ENCODE assay signal across 40 cellular contexts in genomic region chr16:78383118-78383517, GRCh38.
"Had no signal": no experiment of that assay in that cellular context is flagged by ENCODE, and none has a peak within 500 bp of the region (broad histone marks: within the 10 kb centered on the region; RNA-seq: fewer than 3 reads in every experiment).

No MANE protein-coding gene starts in this region.

- H3K4me3 ChIP-seq: adrenal gland, ascending aorta, body of pancreas, breast epithelium, cardiac muscle cell had no signal

- H3K27me3 Mint-ChIP-seq: activated naive CD4-positive, alpha-beta T cell treated with anti-CD3 and anti-CD28 coated beads, Interleukin-2, amount 10 ng/mL, durations not matched to agents 7 days and 5 days; activated naive CD4-positive, alpha-beta T cell treated with anti-CD3 and anti-CD28 coated beads, Interleukin-2, amount 50 U/mL, for 24 hours; activated naive CD8-positive, alpha-beta T cell; activated naive CD8-positive, alpha-beta T cell treated with anti-CD3 and anti-CD28 coated beads for 36 hours; activated naive CD8-positive, alpha-beta T cell treated with anti-CD3 and anti-CD28 coated beads, Interleukin-2, amount 10 ng/mL, durations not matched to agents 7 days and 5 days; activated naive CD8-positive, alpha-beta T cell treated with anti-CD3 and anti-CD28 coated beads, Interleukin-2, amount 50 U/mL, for 24 hours; activated T-cell treated with anti-CD3 and anti-CD28 coated beads, Interleukin-2, amount 50 U/mL, for 24 hours; activated T-helper 17 cell treated with anti-CD3 and anti-CD28 coated beads, Interleukin-2, amount 50 U/mL, for 72 hours; brain; central memory CD8-positive, alpha-beta T cell had no signal

- ATAC-seq: activated naive CD4-positive, alpha-beta T cell treated with anti-CD3 and anti-CD28 coated beads, Interleukin-2, amount 50 U/mL, for 72 hours; activated naive CD8-positive, alpha-beta T cell treated with anti-CD3 and anti-CD28 coated beads, Interleukin-2, amount 50 U/mL, for 24 hours; activated T-cell treated with anti-CD3 and anti-CD28 coated beads, Interleukin-2, amount 50 U/mL, for 4 hours; activated T-cell treated with anti-CD3 and anti-CD28 coated beads, Interleukin-2, amount 50 U/mL, for 72 hours; activated T-helper 17 cell treated with anti-CD3 and anti-CD28 coated beads, Interleukin-2, amount 50 U/mL, for 72 hours; body of pancreas had no signal

- H3K4me1 Mint-ChIP-seq: activated naive CD4-positive, alpha-beta T cell treated with anti-CD3 and anti-CD28 coated beads, Interleukin-2, amount 10 ng/mL, durations not matched to agents 7 days and 5 days; activated naive CD4-positive, alpha-beta T cell treated with anti-CD3 and anti-CD28 coated beads, Interleukin-2, amount 50 U/mL, for 24 hours; activated naive CD8-positive, alpha-beta T cell treated with anti-CD3 and anti-CD28 coated beads for 36 hours; activated naive CD8-positive, alpha-beta T cell treated with anti-CD3 and anti-CD28 coated beads, Interleukin-2, amount 10 ng/mL, durations not matched to agents 7 days and 5 days; activated naive CD8-positive, alpha-beta T cell treated with anti-CD3 and anti-CD28 coated beads, Interleukin-2, amount 50 U/mL, for 24 hours; central memory CD8-positive, alpha-beta T cell had no signal

- H3K27ac ChIP-seq: adrenal gland, ascending aorta, body of pancreas, brain microvascular endothelial cell, breast epithelium, cardiac muscle cell had no signal

- H3K36me3 Mint-ChIP-seq: activated naive CD4-positive, alpha-beta T cell treated with anti-CD3 and anti-CD28 coated beads, Interleukin-2, amount 10 ng/mL, durations not matched to agents 7 days and 5 days; brain had no signal

- H3K9me3 ChIP-seq: adrenal gland, ascending aorta, body of pancreas, breast epithelium had no signal

- H3K36me3 ChIP-seq: adrenal gland, ascending aorta, brain microvascular endothelial cell, breast epithelium, cardiac muscle cell had no signal

- H3K27me3 ChIP-seq: adrenal gland, ascending aorta, body of pancreas, brain microvascular endothelial cell, breast epithelium, cardiac muscle cell had no signal

- H3K27ac Mint-ChIP-seq: activated naive CD4-positive, alpha-beta T cell treated with anti-CD3 and anti-CD28 coated beads for 36 hours; activated naive CD4-positive, alpha-beta T cell treated with anti-CD3 and anti-CD28 coated beads, Interleukin-2, amount 10 ng/mL, durations not matched to agents 7 days and 5 days; activated naive CD4-positive, alpha-beta T cell treated with anti-CD3 and anti-CD28 coated beads, Interleukin-2, amount 50 U/mL, for 24 hours; activated naive CD4-positive, alpha-beta T cell treated with anti-CD3 and anti-CD28 coated beads, Interleukin-2, amount 50 U/mL, for 72 hours; activated naive CD8-positive, alpha-beta T cell; activated naive CD8-positive, alpha-beta T cell treated with anti-CD3 and anti-CD28 coated beads for 36 hours; activated naive CD8-positive, alpha-beta T cell treated with anti-CD3 and anti-CD28 coated beads, Interleukin-2, amount 10 ng/mL, durations not matched to agents 7 days and 5 days; activated naive CD8-positive, alpha-beta T cell treated with anti-CD3 and anti-CD28 coated beads, Interleukin-2, amount 50 U/mL, for 24 hours; activated T-cell treated with anti-CD3 and anti-CD28 coated beads, Interleukin-2, amount 50 U/mL, for 24 hours; activated T-cell treated with anti-CD3 and anti-CD28 coated beads, Interleukin-2, amount 50 U/mL, for 72 hours; activated T-helper 1 cell treated with anti-CD3 and anti-CD28 coated beads, Interleukin-12 subunit alpha, Interleukin-12 subunit beta, Interleukin-2, Interleukin-4 antibody, amounts not matched to agents 30 ng/mL and 10 ng/mL and 1 ng/mL, durations not matched to agents 14 hours and 24 hours and 36 hours; activated T-helper 17 cell treated with anti-CD3 and anti-CD28 coated beads, Interleukin-2, amount 50 U/mL, for 72 hours; activated T-helper 2 cell treated with anti-CD3 and anti-CD28 coated beads, Interferon-gamma antibody, Interleukin-2, Interleukin-4, amounts not matched to agents 10 μg/mL and 5 μg/mL and 100 μg/mL, durations not matched to agents 14 hours and 24 hours and 36 hours; brain had no signal

- H3K4me3 Mint-ChIP-seq: activated naive CD4-positive, alpha-beta T cell treated with anti-CD3 and anti-CD28 coated beads for 36 hours; activated naive CD4-positive, alpha-beta T cell treated with anti-CD3 and anti-CD28 coated beads, Interleukin-2, amount 10 ng/mL, durations not matched to agents 7 days and 5 days; activated naive CD4-positive, alpha-beta T cell treated with anti-CD3 and anti-CD28 coated beads, Interleukin-2, amount 50 U/mL, for 24 hours; activated naive CD8-positive, alpha-beta T cell; activated naive CD8-positive, alpha-beta T cell treated with anti-CD3 and anti-CD28 coated beads for 36 hours; activated naive CD8-positive, alpha-beta T cell treated with anti-CD3 and anti-CD28 coated beads, Interleukin-2, amount 10 ng/mL, durations not matched to agents 7 days and 5 days; activated naive CD8-positive, alpha-beta T cell treated with anti-CD3 and anti-CD28 coated beads, Interleukin-2, amount 50 U/mL, for 24 hours; activated T-cell treated with anti-CD3 and anti-CD28 coated beads, Interleukin-2, amount 50 U/mL, for 24 hours; activated T-cell treated with anti-CD3 and anti-CD28 coated beads, Interleukin-2, amount 50 U/mL, for 4 hours; activated T-cell treated with anti-CD3 and anti-CD28 coated beads, Interleukin-2, amount 50 U/mL, for 72 hours; activated T-helper 1 cell treated with anti-CD3 and anti-CD28 coated beads, Interleukin-12 subunit alpha, Interleukin-12 subunit beta, Interleukin-2, Interleukin-4 antibody, amounts not matched to agents 30 ng/mL and 10 ng/mL and 1 ng/mL, durations not matched to agents 14 hours and 24 hours and 36 hours; activated T-helper 17 cell treated with anti-CD3 and anti-CD28 coated beads, Interleukin-2, amount 50 U/mL, for 72 hours; brain; central memory CD8-positive, alpha-beta T cell had no signal

- H3K9me3 Mint-ChIP-seq: activated naive CD4-positive, alpha-beta T cell treated with anti-CD3 and anti-CD28 coated beads for 36 hours; activated naive CD4-positive, alpha-beta T cell treated with anti-CD3 and anti-CD28 coated beads, Interleukin-2, amount 10 ng/mL, durations not matched to agents 7 days and 5 days; activated naive CD4-positive, alpha-beta T cell treated with anti-CD3 and anti-CD28 coated beads, Interleukin-2, amount 50 U/mL, for 24 hours; activated naive CD4-positive, alpha-beta T cell treated with anti-CD3 and anti-CD28 coated beads, Interleukin-2, amount 50 U/mL, for 72 hours; activated naive CD8-positive, alpha-beta T cell treated with anti-CD3 and anti-CD28 coated beads for 36 hours; activated naive CD8-positive, alpha-beta T cell treated with anti-CD3 and anti-CD28 coated beads, Interleukin-2, amount 50 U/mL, for 24 hours; activated T-cell treated with anti-CD3 and anti-CD28 coated beads, Interleukin-2, amount 50 U/mL, for 24 hours; activated T-cell treated with anti-CD3 and anti-CD28 coated beads, Interleukin-2, amount 50 U/mL, for 4 hours; activated T-helper 1 cell treated with anti-CD3 and anti-CD28 coated beads, Interleukin-12 subunit alpha, Interleukin-12 subunit beta, Interleukin-2, Interleukin-4 antibody, amounts not matched to agents 30 ng/mL and 10 ng/mL and 1 ng/mL, durations not matched to agents 14 hours and 24 hours and 36 hours; activated T-helper 2 cell treated with anti-CD3 and anti-CD28 coated beads, Interferon-gamma antibody, Interleukin-2, Interleukin-4, amounts not matched to agents 10 μg/mL and 5 μg/mL and 100 μg/mL, durations not matched to agents 14 hours and 24 hours and 36 hours; central memory CD8-positive, alpha-beta T cell had no signal

- DNase-seq: activated effector memory CD4-positive, alpha-beta T cell treated with anti-CD3 and anti-CD28 coated beads, Interleukin-2, amount 50 U/mL, for 16 hours; activated effector memory CD4-positive, alpha-beta T cell treated with Interleukin-2 at 50 U/mL for 16 hours; activated gamma-delta T cell; activated gamma-delta T cell treated with Interleukin-2 at 50 U/mL for 16 hours; activated naive CD4-positive, alpha-beta T cell; activated naive CD4-positive, alpha-beta T cell treated with anti-CD3 and anti-CD28 coated beads for 36 hours; activated naive CD4-positive, alpha-beta T cell treated with anti-CD3 and anti-CD28 coated beads, Interleukin-2, amount 10 ng/mL, durations not matched to agents 7 days and 5 days; activated naive CD4-positive, alpha-beta T cell treated with anti-CD3 and anti-CD28 coated beads, Interleukin-2, amount 50 U/mL, for 16 hours; activated naive CD4-positive, alpha-beta T cell treated with Interleukin-2 at 50 U/mL for 16 hours; activated naive CD8-positive, alpha-beta T cell treated with anti-CD3 and anti-CD28 coated beads for 36 hours; activated naive CD8-positive, alpha-beta T cell treated with anti-CD3 and anti-CD28 coated beads, Interleukin-2, amount 10 ng/mL, durations not matched to agents 7 days and 5 days; activated naive CD8-positive, alpha-beta T cell treated with anti-CD3 and anti-CD28 coated beads, Interleukin-2, amount 50 U/mL, for 24 hours; activated T-cell treated with anti-CD3 and anti-CD28 coated beads, Interleukin-2, amount 50 U/mL, for 1 hour; activated T-cell treated with anti-CD3 and anti-CD28 coated beads, Interleukin-2, amount 50 U/mL, for 24 hours; activated T-cell treated with anti-CD3 and anti-CD28 coated beads, Interleukin-2, amount 50 U/mL, for 4 hours; activated T-cell treated with anti-CD3 and anti-CD28 coated beads, Interleukin-2, amount 50 U/mL, for 48 hours; activated T-cell treated with anti-CD3 and anti-CD28 coated beads, Interleukin-2, amount 50 U/mL, for 72 hours; adrenal gland; amniotic stem cell; amygdala; anterior cingulate cortex; aorta; body of pancreas; brain microvascular endothelial cell; caudate nucleus; central memory CD4-positive, alpha-beta T cell; cerebellar nuclear complex had no signal

- FAIRE-seq: astrocyte, bronchial epithelial cell had no signal

- H3K4me1 ChIP-seq: adrenal gland, ascending aorta, body of pancreas, breast epithelium had no signal
